In the genomic region with DNA sequence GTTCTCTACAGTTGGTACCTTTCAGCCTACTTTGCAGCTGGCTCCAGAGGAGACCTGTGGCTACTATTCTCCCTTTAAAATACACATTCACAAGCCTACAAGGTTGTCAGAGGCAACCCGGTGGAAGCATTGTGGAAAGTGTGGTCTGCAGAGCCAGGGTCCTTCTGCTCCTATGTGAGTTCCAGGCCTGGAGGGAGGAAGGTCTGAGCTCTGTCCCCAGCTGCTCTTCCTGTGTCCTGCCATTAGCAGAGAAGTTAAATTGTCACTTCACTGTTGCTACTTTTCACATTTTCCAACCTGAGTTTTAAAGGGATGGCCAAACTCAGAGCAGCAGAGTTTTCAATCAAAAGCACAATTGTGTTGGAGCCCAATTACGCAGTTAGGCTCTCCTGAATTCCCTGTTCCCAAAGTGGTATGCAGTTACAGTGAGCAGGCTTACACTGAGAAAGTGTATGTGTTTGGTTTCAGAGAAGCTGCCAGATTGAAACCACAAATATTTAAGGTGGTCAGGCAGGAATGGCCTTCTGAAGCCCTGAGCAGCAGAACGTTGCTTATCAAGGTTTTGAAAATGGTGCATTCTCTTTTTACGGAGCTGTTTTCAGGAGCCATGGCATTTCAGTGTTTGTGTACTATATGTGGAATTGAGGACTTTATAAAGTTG, we compare ENCODE assay signal across 1 cellular context.
TF ChIP-seq lines count a peak whose summit lies in the region.

No MANE protein-coding gene starts in this region.

TF ChIP-seq in GM12878, 131 proteins besides CTCF, POLR2A, EP300 and RAD21:
- no peak for TF ChIP-seq ZNF592 (IDR thresholded peaks at IDR 0.05)
- no peak for TF ChIP-seq SIN3A (IDR thresholded peaks at IDR 0.05; ENCODE audit: low read depth, low read length)
- TF ChIP-seq RCOR1 (conservative IDR thresholded peaks at IDR 0.05; ENCODE audit: low read depth, low read length) = no peak
- TF ChIP-seq CBX5 (IDR thresholded peaks at IDR 0.05; ENCODE audit: low read depth) = no peak
- no peak for TF ChIP-seq CEBPZ (IDR thresholded peaks at IDR 0.05; ENCODE audit: low read depth, low read length)
- no peak for TF ChIP-seq CREB1 (IDR thresholded peaks at IDR 0.05; ENCODE audit: low read depth)
- no peak for TF ChIP-seq ZZZ3 (IDR thresholded peaks at IDR 0.05; ENCODE audit: control insufficient read depth, insufficient read length, low read depth)
- TF ChIP-seq, protein P1, sequence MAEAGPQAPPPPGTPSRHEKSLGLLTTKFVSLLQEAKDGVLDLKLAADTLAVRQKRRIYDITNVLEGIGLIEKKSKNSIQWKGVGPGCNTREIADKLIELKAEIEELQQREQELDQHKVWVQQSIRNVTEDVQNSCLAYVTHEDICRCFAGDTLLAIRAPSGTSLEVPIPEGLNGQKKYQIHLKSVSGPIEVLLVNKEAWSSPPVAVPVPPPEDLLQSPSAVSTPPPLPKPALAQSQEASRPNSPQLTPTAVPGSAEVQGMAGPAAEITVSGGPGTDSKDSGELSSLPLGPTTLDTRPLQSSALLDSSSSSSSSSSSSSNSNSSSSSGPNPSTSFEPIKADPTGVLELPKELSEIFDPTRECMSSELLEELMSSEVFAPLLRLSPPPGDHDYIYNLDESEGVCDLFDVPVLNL (IDR thresholded peaks at IDR 0.05; ENCODE audit: low read depth, low read length) = no peak
- no peak for TF ChIP-seq BRCA1 (IDR thresholded peaks at IDR 0.05; ENCODE audit: low read depth, low read length)
- TF ChIP-seq EED (IDR thresholded peaks at IDR 0.05; ENCODE audit: low read depth) = no peak
- no peak for TF ChIP-seq STAT3 (IDR thresholded peaks at IDR 0.05; ENCODE audit: low read depth, low read length)
- TF ChIP-seq MEF2A (IDR thresholded peaks at IDR 0.05; ENCODE audit: insufficient read depth, low read depth, low read length) = no peak
- no peak for TF ChIP-seq USF1 (IDR thresholded peaks at IDR 0.05; ENCODE audit: borderline replicate concordance, extremely low read length, insufficient read depth, low read depth, low read length)
- TF ChIP-seq CHD1 (IDR thresholded peaks at IDR 0.05; ENCODE audit: low read depth, low read length) = no peak
- TF ChIP-seq SMAD1 (IDR thresholded peaks at IDR 0.05; ENCODE audit: low read depth, partially characterized antibody) = no peak
- TF ChIP-seq FOXK2 (IDR thresholded peaks at IDR 0.05) = no peak
- TF ChIP-seq FOXM1 (IDR thresholded peaks at IDR 0.05; ENCODE audit: low read depth, low read length) = no peak
- TF ChIP-seq NR2C2 (IDR thresholded peaks at IDR 0.05; ENCODE audit: borderline replicate concordance, control insufficient read depth, insufficient read length, low read depth) = no peak
